In the genomic region with DNA sequence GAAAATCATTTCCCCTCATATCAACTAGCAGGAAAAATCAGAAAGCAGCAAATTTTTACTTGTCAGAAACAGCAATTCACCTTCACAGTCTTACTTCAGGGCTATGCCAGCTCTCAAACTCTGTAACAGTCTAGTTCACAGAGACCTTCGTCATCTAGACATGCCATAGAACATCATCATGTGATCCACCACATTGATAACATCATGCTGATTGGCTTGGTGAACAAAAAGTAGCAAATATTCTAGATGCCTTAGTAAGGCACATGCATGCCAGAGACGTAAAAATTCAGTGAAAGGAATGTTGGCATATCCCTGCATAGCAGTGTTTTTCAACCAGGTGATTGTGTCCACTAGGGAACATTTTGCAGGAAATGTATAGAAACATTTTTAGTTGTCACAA, we compare ENCODE assay signal across 32 cellular contexts.
"Had no signal": no experiment of that assay in that cellular context is flagged by ENCODE, and none has a peak within 500 bp of the region (broad histone marks: within the 10 kb centered on the region; RNA-seq: fewer than 3 reads in every experiment).

No MANE protein-coding gene starts in this region.

- ATAC-seq: naive thymus-derived CD8-positive, alpha-beta T cell; natural killer cell treated with Interleukin-12 subunit alpha and Interleukin-12 subunit beta and Interleukin-15 and Interleukin-18, amount 100 ng/mL, for 72 hours; pancreas; right cardiac atrium; right lobe of liver; stimulated activated memory B cell treated with anti-CD40 and anti-IgM and Interleukin-4, amounts not matched to agents 10 μg/mL and 1 μg/mL and 100 μg/mL, for 72 hours; stimulated activated naive CD8-positive, alpha-beta T cell treated with anti-CD3 and anti-CD28 coated beads, Interleukin-15, amount 100 ng/mL, for 72 hours; stimulated activated naive CD8-positive, alpha-beta T cell treated with anti-CD3 and anti-CD28 coated beads, Interleukin-15, Interleukin-2, amounts not matched to agents 100 U/mL and 50 U/mL, for 24 hours had no signal

- H3K4me1 ChIP-seq: pancreas, prostate gland, right lobe of liver, sigmoid colon, spleen, suprapubic skin, testis, tibial artery, transverse colon, upper lobe of left lung, uterus had no signal

- H3K27me3 Mint-ChIP-seq: stimulated activated memory B cell treated with anti-CD40 and anti-IgM and Interleukin-4, amounts not matched to agents 10 μg/mL and 1 μg/mL and 100 μg/mL, for 72 hours had no signal

- H3K27ac ChIP-seq: neutrophil, pancreas, prostate gland, right lobe of liver, sigmoid colon, skin epidermis, spleen, suprapubic skin, testis, tibial artery, transverse colon, upper lobe of left lung, uterus had no signal

- H3K27ac Mint-ChIP-seq: naive B cell; naive thymus-derived CD8-positive, alpha-beta T cell; natural killer cell treated with Interleukin-12 subunit alpha and Interleukin-12 subunit beta and Interleukin-15 and Interleukin-18, amount 100 ng/mL, for 72 hours; nephron progenitor cell; stimulated activated memory B cell treated with anti-CD40 and anti-IgM and Interleukin-4, amounts not matched to agents 10 μg/mL and 1 μg/mL and 100 μg/mL, for 72 hours; stimulated activated naive CD8-positive, alpha-beta T cell treated with anti-CD3 and anti-CD28 coated beads, Interleukin-15, amount 100 ng/mL, for 72 hours had no signal

- H3K4me3 ChIP-seq: pancreas, prostate gland, right lobe of liver, sigmoid colon, skin epidermis, smooth muscle cell, spleen, suprapubic skin, testis, tibial artery, transverse colon, upper lobe of left lung, uterus had no signal

- FAIRE-seq: pancreas had no signal

- H3K27me3 ChIP-seq: pancreas, right lobe of liver, sigmoid colon, spleen, testis, transverse colon, upper lobe of left lung, uterus had no signal

- H3K9me3 ChIP-seq: neutrophil, pancreas, prostate gland, right lobe of liver, sigmoid colon, spleen, suprapubic skin, testis, tibial artery, transverse colon, upper lobe of left lung, uterus had no signal

- DNase-seq: naive B cell; naive thymus-derived CD8-positive, alpha-beta T cell; nephron progenitor cell; nucleus accumbens; pancreas; retina; right cardiac atrium; right lobe of liver; sigmoid colon; spleen; stimulated activated CD4-positive, alpha-beta T cell treated with anti-CD3 and anti-CD28 coated beads, Interleukin-12 subunit alpha, Interleukin-12 subunit beta, amount 100 ng/mL, for 4 hours; stimulated activated CD4-positive, alpha-beta T cell treated with anti-CD3 and anti-CD28 coated beads, Interleukin-1b, Interleukin-23, amount 100 ng/mL, for 48 hours; stimulated activated CD4-positive, alpha-beta T cell treated with anti-CD3 and anti-CD28 coated beads, Interleukin-4, amount 100 ng/mL, for 1 hour; stimulated activated CD4-positive, alpha-beta T cell treated with anti-CD3 and anti-CD28 coated beads, Interleukin-4, amount 100 ng/mL, for 4 hours; stimulated activated CD8-positive, alpha-beta memory T cell treated with anti-CD3 and anti-CD28 coated beads, Interleukin-4, amount 100 ng/mL, for 48 hours; stimulated activated naive CD4-positive, alpha-beta T cell; stimulated activated naive CD8-positive, alpha-beta T cell treated with anti-CD3 and anti-CD28 coated beads, Interleukin-15, amount 100 ng/mL, for 72 hours; stimulated activated naive CD8-positive, alpha-beta T cell treated with anti-CD3 and anti-CD28 coated beads, Interleukin-15, Interleukin-2, amounts not matched to agents 100 U/mL and 50 U/mL, for 24 hours; substantia nigra; testis; tibial artery; transverse colon; upper lobe of left lung; uterus had no signal

- H3K4me1 Mint-ChIP-seq: nephron progenitor cell; neural crest cell; stimulated activated naive CD8-positive, alpha-beta T cell treated with anti-CD3 and anti-CD28 coated beads, Interleukin-15, amount 100 ng/mL, for 72 hours had no signal

- H3K36me3 Mint-ChIP-seq: naive B cell; naive thymus-derived CD8-positive, alpha-beta T cell; natural killer cell treated with Interleukin-12 subunit alpha and Interleukin-12 subunit beta and Interleukin-15 and Interleukin-18, amount 100 ng/mL, for 72 hours; stimulated activated memory B cell treated with anti-CD40 and anti-IgM and Interleukin-4, amounts not matched to agents 10 μg/mL and 1 μg/mL and 100 μg/mL, for 72 hours had no signal

- H3K4me2 ChIP-seq: smooth muscle cell had no signal

- H3K36me3 ChIP-seq: neutrophil, pancreas, prostate gland, right lobe of liver, sigmoid colon, spleen, suprapubic skin, tibial artery, transverse colon, upper lobe of left lung, uterus had no signal

- H3K4me3 Mint-ChIP-seq: naive B cell; naive thymus-derived CD8-positive, alpha-beta T cell; natural killer cell treated with Interleukin-12 subunit alpha and Interleukin-12 subunit beta and Interleukin-15 and Interleukin-18, amount 100 ng/mL, for 72 hours; nephron progenitor cell; neural crest cell; stimulated activated memory B cell treated with anti-CD40 and anti-IgM and Interleukin-4, amounts not matched to agents 10 μg/mL and 1 μg/mL and 100 μg/mL, for 72 hours; stimulated activated naive CD8-positive, alpha-beta T cell treated with anti-CD3 and anti-CD28 coated beads, Interleukin-15, amount 100 ng/mL, for 72 hours had no signal
